In the genomic region with DNA sequence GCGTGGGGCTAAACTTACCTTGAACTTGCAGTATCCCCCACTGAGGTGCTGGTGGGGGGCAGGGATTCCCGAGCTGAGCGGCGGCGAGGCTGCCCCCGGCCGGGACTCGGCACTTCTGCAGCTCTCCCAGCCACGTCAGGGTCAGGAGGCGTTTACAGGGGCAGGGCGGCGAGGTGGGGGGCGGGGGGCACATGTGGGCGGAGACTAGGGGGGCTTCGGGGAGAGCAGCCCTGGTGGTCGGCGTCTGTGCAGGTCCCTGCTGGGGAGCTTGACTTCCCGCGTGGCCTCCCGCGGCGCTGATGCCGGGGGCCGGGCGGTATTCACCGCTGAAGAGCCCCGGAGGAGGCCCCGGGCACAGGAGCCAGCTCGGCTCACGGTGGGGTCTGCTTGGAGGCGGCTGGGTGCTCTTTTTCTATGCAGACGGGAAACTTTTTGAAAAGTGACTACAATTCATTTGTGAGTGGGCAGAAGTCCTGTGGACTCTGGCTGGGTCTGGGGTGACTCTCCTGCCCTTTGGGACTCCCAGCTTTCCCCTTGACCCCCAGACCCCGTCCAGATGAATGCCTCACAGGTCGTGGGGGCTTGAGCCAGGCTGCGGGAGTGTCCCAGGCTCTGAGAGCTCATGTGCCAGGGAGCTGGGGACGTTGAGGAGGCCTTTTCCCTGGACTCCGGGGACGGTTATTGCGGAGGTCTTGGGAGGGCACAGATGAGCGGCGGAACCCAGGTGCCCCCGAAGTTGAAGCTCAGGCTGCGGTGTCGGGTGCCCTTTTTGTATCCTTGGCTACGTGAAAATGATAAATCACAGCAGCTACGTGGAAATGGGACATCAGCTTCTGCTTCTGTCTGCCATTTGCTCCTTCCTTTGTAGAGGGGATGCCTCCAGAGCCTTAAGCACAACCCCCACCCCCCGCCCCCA, we compare ENCODE assay signal across 10 cellular contexts.
A peak's percentile ranks its signal among the peaks of the same experiment; 100 is the strongest.
DNase-seq lines count a peak whose midpoint lies in the region; ATAC-seq and TF ChIP-seq lines count a peak whose summit lies in the region.
"Had no signal": no experiment of that assay in that cellular context is flagged by ENCODE, and none has a peak within 500 bp of the region (broad histone marks: within the 10 kb centered on the region; RNA-seq: fewer than 3 reads in every experiment).

No MANE protein-coding gene starts in this region.

- H3K9me2 ChIP-seq in neural cell (ENCODE audit: insufficient read depth, low read length) = no peaks in the 10 kb centered on the region

- no peaks in the 10 kb centered on the region for H3K36me3 ChIP-seq in neural cell (ENCODE audit: insufficient read depth, low read length)

- ATAC-seq in effector memory CD8-positive, alpha-beta T cell (replicated peaks) = peak; percentile 31
- ATAC-seq in GM19351 (IDR thresholded peaks at IDR 0.05; ENCODE audit: unreplicated experiment) = no peak

- H3K4me1 Mint-ChIP-seq in effector memory CD8-positive, alpha-beta T cell (ENCODE audit: low read depth in 2 of 2) = peaks cover 5 to 8% of the 10 kb centered on the region in 2 donors

- H3K4me3 ChIP-seq in neural cell (ENCODE audit: low read length) = peak overlapping the region; percentile 59

- no peak overlapping the region for H3K27ac Mint-ChIP-seq in effector memory CD8-positive, alpha-beta T cell
- H3K27ac Mint-ChIP-seq: activated CD4-positive, alpha-beta memory T cell treated with anti-CD3 and anti-CD28 coated beads for 36 hours had no signal

- H3K9me3 Mint-ChIP-seq in effector memory CD8-positive, alpha-beta T cell = no peaks in the 10 kb centered on the region
- H3K9me3 Mint-ChIP-seq: activated CD4-positive, alpha-beta memory T cell treated with anti-CD3 and anti-CD28 coated beads for 36 hours had no signal

- H3K36me3 Mint-ChIP-seq in effector memory CD8-positive, alpha-beta T cell (ENCODE audit: insufficient read depth) = peaks cover 6% of the 10 kb centered on the region
- H3K36me3 Mint-ChIP-seq: activated CD4-positive, alpha-beta memory T cell treated with anti-CD3 and anti-CD28 coated beads for 36 hours had no signal

- DNase-seq in stimulated activated CD4-positive, alpha-beta T cell treated with anti-CD3 and anti-CD28 coated beads, Interleukin-4, amount 100 ng/mL, for 1 hour = peak; percentile 11
- DNase-seq in stimulated activated CD4-positive, alpha-beta T cell treated with anti-CD3 and anti-CD28 coated beads, Interleukin-1b, Interleukin-23, amount 100 ng/mL, for 48 hours = no peak
- DNase-seq in effector memory CD8-positive, alpha-beta T cell = no peak
- DNase-seq in NCI-H748 treated with DMSO at 0.1 percent for 48 hours (lab: John Stamatoyannopoulos, UW) (no peak), C1 segment of cervical spinal cord (lab: John Stamatoyannopoulos, UW) (no peak), NCI-H446 treated with DMSO at 0.1 percent for 48 hours (lab: John Stamatoyannopoulos, UW) (no peak)
- DNase-seq: MV-4-11 had no signal

- no peaks in the 10 kb centered on the region for H3F3A ChIP-seq in neural cell (ENCODE audit: insufficient read depth, low read length, poor library complexity, severe bottlenecking)

- no peak overlapping the region for H2AFZ ChIP-seq in neural cell (ENCODE audit: low read depth, low read length)

- peaks cover 26% of the 10 kb centered on the region for H3K27me3 ChIP-seq in neural cell (ENCODE audit: insufficient read depth, low read depth, low read length)

- no peaks in the 10 kb centered on the region for H4K20me1 ChIP-seq in neural cell (ENCODE audit: insufficient read depth)

- H3K9ac ChIP-seq in neural cell (ENCODE audit: low read length) = no peak overlapping the region

- H3K27me3 Mint-ChIP-seq in effector memory CD8-positive, alpha-beta T cell = peaks cover 55 to 93% of the 10 kb centered on the region in 2 donors

- H3K27ac ChIP-seq in neural cell (ENCODE audit: low read length) = no peak overlapping the region

- no peak for TF ChIP-seq RAD21 in neural cell (conservative IDR thresholded peaks at IDR 0.05)

- no peak for TF ChIP-seq CTCF in neural cell (IDR thresholded peaks at IDR 0.05; ENCODE audit: poor library complexity, severe bottlenecking)

- H3K79me2 ChIP-seq in neural cell (replicated peaks; ENCODE audit: insufficient read depth, low read length) = no peaks in the 10 kb centered on the region

- peak overlapping the region; percentile 78 to 81 for H3K4me3 Mint-ChIP-seq in effector memory CD8-positive, alpha-beta T cell
- H3K4me3 Mint-ChIP-seq: activated CD4-positive, alpha-beta memory T cell treated with anti-CD3 and anti-CD28 coated beads for 36 hours had no signal

- TF ChIP-seq EP300 in neural cell (conservative IDR thresholded peaks at IDR 0.05; ENCODE audit: poor library complexity, severe bottlenecking) = no peak

- no peaks in the 10 kb centered on the region for H3K9me3 ChIP-seq in neural cell (ENCODE audit: low read length)

- no peak overlapping the region for H3K4me2 ChIP-seq in neural cell (ENCODE audit: low read length)

TF ChIP-seq in neural cell, 6 proteins besides CTCF, POLR2A, EP300 and RAD21:
- TF ChIP-seq TAF1 (IDR thresholded peaks at IDR 0.05; ENCODE audit: low read depth) (no peak), POLR2AphosphoS5 (IDR thresholded peaks at IDR 0.05) (no peak), MXI1 (conservative IDR thresholded peaks at IDR 0.05; ENCODE audit: poor library complexity, severe bottlenecking) (no peak), SMC3 (conservative IDR thresholded peaks at IDR 0.05; ENCODE audit: poor library complexity) (no peak), EZH2 (IDR thresholded peaks at IDR 0.05; ENCODE audit: borderline replicate concordance, insufficient read depth, low read length, poor library complexity, severe bottlenecking) (no peak)
- TF ChIP-seq, protein P1, sequence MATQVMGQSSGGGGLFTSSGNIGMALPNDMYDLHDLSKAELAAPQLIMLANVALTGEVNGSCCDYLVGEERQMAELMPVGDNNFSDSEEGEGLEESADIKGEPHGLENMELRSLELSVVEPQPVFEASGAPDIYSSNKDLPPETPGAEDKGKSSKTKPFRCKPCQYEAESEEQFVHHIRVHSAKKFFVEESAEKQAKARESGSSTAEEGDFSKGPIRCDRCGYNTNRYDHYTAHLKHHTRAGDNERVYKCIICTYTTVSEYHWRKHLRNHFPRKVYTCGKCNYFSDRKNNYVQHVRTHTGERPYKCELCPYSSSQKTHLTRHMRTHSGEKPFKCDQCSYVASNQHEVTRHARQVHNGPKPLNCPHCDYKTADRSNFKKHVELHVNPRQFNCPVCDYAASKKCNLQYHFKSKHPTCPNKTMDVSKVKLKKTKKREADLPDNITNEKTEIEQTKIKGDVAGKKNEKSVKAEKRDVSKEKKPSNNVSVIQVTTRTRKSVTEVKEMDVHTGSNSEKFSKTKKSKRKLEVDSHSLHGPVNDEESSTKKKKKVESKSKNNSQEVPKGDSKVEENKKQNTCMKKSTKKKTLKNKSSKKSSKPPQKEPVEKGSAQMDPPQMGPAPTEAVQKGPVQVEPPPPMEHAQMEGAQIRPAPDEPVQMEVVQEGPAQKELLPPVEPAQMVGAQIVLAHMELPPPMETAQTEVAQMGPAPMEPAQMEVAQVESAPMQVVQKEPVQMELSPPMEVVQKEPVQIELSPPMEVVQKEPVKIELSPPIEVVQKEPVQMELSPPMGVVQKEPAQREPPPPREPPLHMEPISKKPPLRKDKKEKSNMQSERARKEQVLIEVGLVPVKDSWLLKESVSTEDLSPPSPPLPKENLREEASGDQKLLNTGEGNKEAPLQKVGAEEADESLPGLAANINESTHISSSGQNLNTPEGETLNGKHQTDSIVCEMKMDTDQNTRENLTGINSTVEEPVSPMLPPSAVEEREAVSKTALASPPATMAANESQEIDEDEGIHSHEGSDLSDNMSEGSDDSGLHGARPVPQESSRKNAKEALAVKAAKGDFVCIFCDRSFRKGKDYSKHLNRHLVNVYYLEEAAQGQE (IDR thresholded peaks at IDR 0.05; ENCODE audit: borderline replicate concordance) = no peak
TF ChIP-seq in neural cell: peak in this region for 0.
